ENCODE assay signal across 31 cellular contexts in genomic region chr11:78834886-78835285, GRCh38.
"Had no signal": no experiment of that assay in that cellular context is flagged by ENCODE, and none has a peak within 500 bp of the region (broad histone marks: within the 10 kb centered on the region; RNA-seq: fewer than 3 reads in every experiment).

No MANE protein-coding gene starts in this region.

- H3K4me3 ChIP-seq: adrenal gland, K562, SJCRH30 had no signal

- H3K36me3 ChIP-seq: adrenal gland, SJCRH30 had no signal

- H3K4me1 Mint-ChIP-seq: activated naive CD8-positive, alpha-beta T cell treated with anti-CD3 and anti-CD28 coated beads, Interleukin-2, amount 10 ng/mL, durations not matched to agents 7 days and 5 days; central memory CD8-positive, alpha-beta T cell had no signal

- H3K9me3 ChIP-seq: adrenal gland, SJCRH30, SK-N-SH had no signal

- DNase-seq: activated CD4-positive, alpha-beta T cell treated with anti-CD3 and anti-CD28 coated beads for 4 hours; activated CD4-positive, alpha-beta T cell treated with anti-CD3 and anti-CD28 coated beads, Interleukin-2, amount 50 U/mL, for 4 hours; activated CD8-positive, alpha-beta memory T cell treated with anti-CD3 and anti-CD28 coated beads, Interleukin-2, amount 50 U/mL, for 48 hours; activated CD8-positive, alpha-beta T cell treated with anti-CD3 and anti-CD28 coated beads, Interleukin-2, amount 10 ng/mL, durations not matched to agents 7 days and 5 days; activated naive CD4-positive, alpha-beta T cell treated with anti-CD3 and anti-CD28 coated beads, Interleukin-2, amount 50 U/mL, for 16 hours; activated naive CD8-positive, alpha-beta T cell treated with anti-CD3 and anti-CD28 coated beads, Interleukin-2, amount 10 ng/mL, durations not matched to agents 7 days and 5 days; activated T-cell treated with anti-CD3 and anti-CD28 coated beads, Interleukin-2, amount 50 U/mL, for 1 hour; adrenal gland; aorta; Karpas-422; MM.1S; NCI-H1105; NCI-H1436; NCI-H187 treated with DMSO at 0.1 percent for 48 hours; NCI-H2081 treated with DMSO at 0.1 percent for 48 hours; NCI-H2171 treated with DMSO at 0.1 percent for 48 hours; NCI-H345; NCI-H510A treated with DMSO at 0.1 percent for 48 hours; NCI-H69; NK-92 treated with Interleukin-12 subunit alpha and Interleukin-12 subunit beta, amount 100 ng/mL, for 24 hours; OCI-M1; Right ventricle myocardium superior; SJCRH30; SK-N-SH; T-helper 1 cell had no signal

- H3K27ac ChIP-seq: adrenal gland, RWPE1, SJCRH30 had no signal

- H3K9me3 Mint-ChIP-seq: activated naive CD8-positive, alpha-beta T cell treated with anti-CD3 and anti-CD28 coated beads, Interleukin-2, amount 10 ng/mL, durations not matched to agents 7 days and 5 days; brain; central memory CD8-positive, alpha-beta T cell had no signal

- H3K4me1 ChIP-seq: adrenal gland, SJCRH30 had no signal

- H3K27ac Mint-ChIP-seq: activated CD8-positive, alpha-beta T cell treated with anti-CD3 and anti-CD28 coated beads, Interleukin-2, amount 10 ng/mL, durations not matched to agents 7 days and 5 days; activated naive CD8-positive, alpha-beta T cell treated with anti-CD3 and anti-CD28 coated beads, Interleukin-2, amount 10 ng/mL, durations not matched to agents 7 days and 5 days had no signal

- H3K27me3 Mint-ChIP-seq: brain had no signal

- H3K9ac ChIP-seq: SK-N-SH had no signal

- H3K4me3 Mint-ChIP-seq: activated CD8-positive, alpha-beta T cell treated with anti-CD3 and anti-CD28 coated beads, Interleukin-2, amount 10 ng/mL, durations not matched to agents 7 days and 5 days; activated naive CD8-positive, alpha-beta T cell treated with anti-CD3 and anti-CD28 coated beads, Interleukin-2, amount 10 ng/mL, durations not matched to agents 7 days and 5 days; brain; central memory CD8-positive, alpha-beta T cell had no signal

- ATAC-seq: activated CD4-positive, CD25-positive, alpha-beta regulatory T cell treated with anti-CD3 and anti-CD28 coated beads, Interleukin-2, amount 50 U/mL, for 24 hours; activated CD8-positive, alpha-beta T cell treated with anti-CD3 and anti-CD28 coated beads, Interleukin-2, amount 10 ng/mL, durations not matched to agents 7 days and 5 days; K562; Panc1 had no signal

- H3K36me3 Mint-ChIP-seq: activated naive CD8-positive, alpha-beta T cell treated with anti-CD3 and anti-CD28 coated beads, Interleukin-2, amount 10 ng/mL, durations not matched to agents 7 days and 5 days had no signal

- H3K27me3 ChIP-seq: adrenal gland, SJCRH30 had no signal

- H3K4me2 ChIP-seq: SK-N-SH had no signal
